In genomic region chr2:189580267-189580661, GRCh38 we compare ENCODE assay signal across 8 cellular contexts. TPM values are rescaled to one million over a fixed set of nuclear protein-coding genes. Genes with fewer than 3 reads are reported as not detected.
A peak's percentile ranks its signal among the peaks of the same experiment; 100 is the strongest.
DNase-seq lines count a peak whose midpoint lies in the region; ATAC-seq and TF ChIP-seq lines count a peak whose summit lies in the region.

No MANE protein-coding gene starts in this region.

- H3K9me3 Mint-ChIP-seq in stimulated activated effector memory CD8-positive, alpha-beta T cell treated with anti-CD3 and anti-CD28 coated beads, Interleukin-12 subunit alpha, Interleukin-12 subunit beta, amount 100 ng/mL, for 72 hours: no peaks in the 10 kb centered on the region

- peaks cover 16% of the 10 kb centered on the region for H3K4me1 Mint-ChIP-seq in stimulated activated effector memory CD8-positive, alpha-beta T cell treated with anti-CD3 and anti-CD28 coated beads, Interleukin-12 subunit alpha, Interleukin-12 subunit beta, amount 100 ng/mL, for 72 hours

- no peaks in the 10 kb centered on the region for H3K36me3 ChIP-seq in SJSA1

- peak; percentile 31 for ATAC-seq in HG02610 (IDR thresholded peaks at IDR 0.05; ENCODE audit: unreplicated experiment)
- peak; percentile 29 for ATAC-seq in left lobe of liver
- peak; percentile 57 for ATAC-seq in stimulated activated effector memory CD8-positive, alpha-beta T cell treated with anti-CD3 and anti-CD28 coated beads, Interleukin-12 subunit alpha, Interleukin-12 subunit beta, amount 100 ng/mL, for 72 hours
- no peak for ATAC-seq in GM19351 (IDR thresholded peaks at IDR 0.05; ENCODE audit: unreplicated experiment)

- no peak for TF ChIP-seq CTCF in cardiac fibroblast (IDR thresholded peaks at IDR 0.05; ENCODE audit: low read depth, low read length)

- no peak overlapping the region for H3K27ac Mint-ChIP-seq in stimulated activated effector memory CD8-positive, alpha-beta T cell treated with anti-CD3 and anti-CD28 coated beads, Interleukin-12 subunit alpha, Interleukin-12 subunit beta, amount 100 ng/mL, for 72 hours

- H3K27ac ChIP-seq in SJSA1: no peak overlapping the region

- peaks cover 9% of the 10 kb centered on the region; the same call in 1 of the 2 replicates for H3K4me1 ChIP-seq in SJSA1 (replicated peaks)

- H3K9me3 ChIP-seq in SJSA1 (replicated peaks): no peaks in the 10 kb centered on the region

- no peaks in the 10 kb centered on the region for H3K36me3 Mint-ChIP-seq in stimulated activated effector memory CD8-positive, alpha-beta T cell treated with anti-CD3 and anti-CD28 coated beads, Interleukin-12 subunit alpha, Interleukin-12 subunit beta, amount 100 ng/mL, for 72 hours

- peak; percentile 37 for DNase-seq in COLO668 (lab: John Stamatoyannopoulos, UW; ENCODE audit: unreplicated experiment)
- no peak for DNase-seq in SJSA1 (ENCODE audit: low read depth in 1 of 2, low spot score in 2 of 2)
- DNase-seq in cardiac fibroblast (ENCODE audit: low read depth in 2 of 2): no peak
- peak; percentile 50 for DNase-seq in left lobe of liver (ENCODE audit: low spot score)
- peak; percentile 3 to 49 for DNase-seq in stimulated activated effector memory CD8-positive, alpha-beta T cell treated with anti-CD3 and anti-CD28 coated beads, Interleukin-12 subunit alpha, Interleukin-12 subunit beta, amount 100 ng/mL, for 72 hours (ENCODE audit: low spot score in 2 of 2)
- DNase-seq in SIG-M5 (lab: John Stamatoyannopoulos, UW): no peak

- peaks cover 61% of the 10 kb centered on the region for H3K27me3 ChIP-seq in SJSA1 (replicated peaks)

- H3K4me3 ChIP-seq in SJSA1 (peak overlapping the region; percentile 40), cardiac fibroblast (replicated peaks in 1 of 2; ENCODE audit: low read depth in 2 of 2, low read length in 2 of 2) (peak overlapping the region; percentile 47 to 53)

- peak overlapping the region; percentile 66 for H3K4me3 Mint-ChIP-seq in stimulated activated effector memory CD8-positive, alpha-beta T cell treated with anti-CD3 and anti-CD28 coated beads, Interleukin-12 subunit alpha, Interleukin-12 subunit beta, amount 100 ng/mL, for 72 hours

RNA-seq across cellular contexts. Expression of gene SLC40A1, which starts 0.3 kb away (rescaled TPM):
- total RNA-seq in SJSA1 (2014; rRNA removed; shearing (Covaris generic)): 0.87 TPM in 1 of 2 replicates, not detected in the other
- 151 TPM for total RNA-seq in left lobe of liver

Comparison
In these comparisons a context has a peak if more than half of its experiments do, and no peak if none do; other contexts are left out.
1. DNase-seq: peak in COLO668 (single experiment), left lobe of liver (single experiment) and stimulated activated effector memory CD8-positive, alpha-beta T cell treated with anti-CD3 and anti-CD28 coated beads, Interleukin-12 subunit alpha, Interleukin-12 subunit beta, amount 100 ng/mL, for 72 hours (2 of 2); none in SJSA1 (0 of 2), cardiac fibroblast (0 of 2) and SIG-M5 (single experiment).
2. RNA of gene SLC40A1, which starts 0.3 kb away (total RNA-seq): 151 TPM in left lobe of liver (single experiment); 0.87 TPM in SJSA1; every median in the first group is over 10 times any median in the second.